In genomic region chr20:63711085-63711645, GRCh38 we compare ENCODE assay signal across 21 cellular contexts. TPM values are rescaled to one million over a fixed set of nuclear protein-coding genes. Genes with fewer than 3 reads are reported as not detected.
DNase-seq lines count a peak whose midpoint lies in the region; ATAC-seq and TF ChIP-seq lines count a peak whose summit lies in the region.
"Had no signal": no experiment of that assay in that cellular context is flagged by ENCODE, and none has a peak within 500 bp of the region (broad histone marks: within the 10 kb centered on the region; RNA-seq: fewer than 3 reads in every experiment).

No MANE protein-coding gene starts in this region.

- no peak overlapping the region for H3K4me3 ChIP-seq in CD4-positive, alpha-beta memory T cell (ENCODE audit: low read length in 2 of 2)
- H3K4me3 ChIP-seq: body of pancreas, colonic mucosa, left lung, stomach had no signal

- H3K9me3 Mint-ChIP-seq in T-helper 2 cell treated with Interferon-gamma antibody and Interleukin-4, amounts not matched to agents 5 μg/mL and 100 μg/mL, for 36 hours = peaks cover 14% of the 10 kb centered on the region
- peaks cover 0 to 15% (median 4%) of the 10 kb centered on the region in 8 donors for H3K9me3 Mint-ChIP-seq in CD4-positive, alpha-beta memory T cell
- H3K9me3 Mint-ChIP-seq in activated T-helper 17 cell treated with anti-CD3 and anti-CD28 coated beads, Interleukin-2, amount 50 U/mL, for 72 hours = peaks cover 3% of the 10 kb centered on the region
- H3K9me3 Mint-ChIP-seq in neural crest cell = peaks cover 8% of the 10 kb centered on the region
- H3K9me3 Mint-ChIP-seq in glutamatergic neuron (ENCODE audit: unreplicated experiment) = peaks cover 5% of the 10 kb centered on the region

- H3K27ac Mint-ChIP-seq in T-helper 2 cell treated with Interferon-gamma antibody and Interleukin-4, amounts not matched to agents 5 μg/mL and 100 μg/mL, for 36 hours = no peak overlapping the region
- H3K27ac Mint-ChIP-seq in CD4-positive, alpha-beta memory T cell = peak overlapping the region in 4 of 7 donors; percentile 27 to 78 (median 60)
- H3K27ac Mint-ChIP-seq in activated T-helper 17 cell treated with anti-CD3 and anti-CD28 coated beads, Interleukin-2, amount 50 U/mL, for 72 hours = no peak overlapping the region
- no peak overlapping the region for H3K27ac Mint-ChIP-seq in neural crest cell (ENCODE audit: unreplicated experiment)
- no peak overlapping the region for H3K27ac Mint-ChIP-seq in glutamatergic neuron (ENCODE audit: unreplicated experiment)

- TF ChIP-seq CTCF in neural crest cell (conservative IDR thresholded peaks at IDR 0.05) = no peak
- no peak for TF ChIP-seq CTCF in glutamatergic neuron (IDR thresholded peaks at IDR 0.05; ENCODE audit: partially characterized antibody, unreplicated experiment)

- intact Hi-C loops in CD4-positive, alpha-beta memory T cell (cut with micrococcal nuclease) = no loop called here

- POLR2A ChIA-PET in CD4-positive, alpha-beta memory T cell (lab: Charles Lee; ENCODE audit: partially characterized antibody) = interaction anchor here (0.6 to 6.2 kb wide), 5 partner anchors 14 to 53 kb away, joined by 3 to 202 read pairs (median 7); partner anchors contain the start of genes LIME1, RTEL1 and SLC2A4RG

- no peaks in the 10 kb centered on the region for H3K27me3 ChIP-seq in CD4-positive, alpha-beta memory T cell (ENCODE audit: insufficient read depth, low read length)
- H3K27me3 ChIP-seq: body of pancreas, colonic mucosa, left lung, stomach had no signal

- H3K4me3 Mint-ChIP-seq in T-helper 2 cell treated with Interferon-gamma antibody and Interleukin-4, amounts not matched to agents 5 μg/mL and 100 μg/mL, for 36 hours = peak overlapping the region; percentile 71
- peak overlapping the region in 7 of 8 donors; percentile 46 to 79 (median 70) for H3K4me3 Mint-ChIP-seq in CD4-positive, alpha-beta memory T cell
- H3K4me3 Mint-ChIP-seq in activated T-helper 17 cell treated with anti-CD3 and anti-CD28 coated beads, Interleukin-2, amount 50 U/mL, for 72 hours = peak overlapping the region; percentile 61
- H3K4me3 Mint-ChIP-seq in neural crest cell (peak overlapping the region; percentile 88), glutamatergic neuron (ENCODE audit: unreplicated experiment) (no peak overlapping the region)
- H3K4me3 Mint-ChIP-seq: activated naive CD4-positive, alpha-beta T cell treated with anti-CD3 and anti-CD28 coated beads for 36 hours had no signal

- peaks cover 27% of the 10 kb centered on the region for H3K36me3 ChIP-seq in CD4-positive, alpha-beta memory T cell (ENCODE audit: insufficient read depth, low read length)
- H3K36me3 ChIP-seq: colonic mucosa had no signal

- no peak for DNase-seq in T-helper 2 cell treated with Interferon-gamma antibody and Interleukin-4, amounts not matched to agents 5 μg/mL and 100 μg/mL, for 36 hours (ENCODE audit: low spot score)
- DNase-seq in T-helper 2 cell = no peak
- DNase-seq in CD4-positive, alpha-beta memory T cell = no peak
- DNase-seq in neural crest cell (ENCODE audit: low read depth, low spot score) = no peak
- DNase-seq in glutamatergic neuron = no peak
- DNase-seq in GOT3 (lab: John Stamatoyannopoulos, UW) = no peak
- DNase-seq: 8988T; activated naive CD4-positive, alpha-beta T cell treated with anti-CD3 and anti-CD28 coated beads for 36 hours; body of pancreas; colonic mucosa; NCI-H1436; NCI-H2171; NCI-H526; Right ventricle myocardium superior; stomach had no signal

- CTCF ChIA-PET in CD4-positive, alpha-beta memory T cell (lab: Charles Lee; ENCODE audit: partially characterized antibody) = interaction anchor here (1.6 kb wide), 1 partner anchor 75 kb away, joined by 4 read pairs; no protein-coding TSS in a partner anchor

- H3K9me3 ChIP-seq in CD4-positive, alpha-beta memory T cell (ENCODE audit: control insufficient read depth in 1 of 2, low read length in 2 of 2) = no peaks in the 10 kb centered on the region
- H3K9me3 ChIP-seq: body of pancreas, colonic mucosa had no signal

- peaks cover 54% of the 10 kb centered on the region for H3K4me1 ChIP-seq in CD4-positive, alpha-beta memory T cell (ENCODE audit: insufficient read depth, low read length)

- no peaks in the 10 kb centered on the region for H3K27me3 Mint-ChIP-seq in T-helper 2 cell treated with Interferon-gamma antibody and Interleukin-4, amounts not matched to agents 5 μg/mL and 100 μg/mL, for 36 hours (ENCODE audit: low read depth)
- no peaks in the 10 kb centered on the region for H3K27me3 Mint-ChIP-seq in CD4-positive, alpha-beta memory T cell
- no peaks in the 10 kb centered on the region for H3K27me3 Mint-ChIP-seq in activated T-helper 17 cell treated with anti-CD3 and anti-CD28 coated beads, Interleukin-2, amount 50 U/mL, for 72 hours
- H3K27me3 Mint-ChIP-seq in neural crest cell (ENCODE audit: low read depth) (no peaks in the 10 kb centered on the region), glutamatergic neuron (ENCODE audit: unreplicated experiment) (peaks cover 6% of the 10 kb centered on the region)

- H3K27ac ChIP-seq in CD4-positive, alpha-beta memory T cell (ENCODE audit: low read depth, low read length) = no peak overlapping the region
- H3K27ac ChIP-seq: body of pancreas, colonic mucosa, left lung, parathyroid adenoma, stomach had no signal

- H3K4me1 Mint-ChIP-seq in T-helper 2 cell treated with Interferon-gamma antibody and Interleukin-4, amounts not matched to agents 5 μg/mL and 100 μg/mL, for 36 hours (ENCODE audit: low read depth) = peaks cover 28% of the 10 kb centered on the region
- peaks cover 27 to 60% (median 46%) of the 10 kb centered on the region in 4 donors for H3K4me1 Mint-ChIP-seq in CD4-positive, alpha-beta memory T cell
- H3K4me1 Mint-ChIP-seq in activated T-helper 17 cell treated with anti-CD3 and anti-CD28 coated beads, Interleukin-2, amount 50 U/mL, for 72 hours = peaks cover 27% of the 10 kb centered on the region
- peaks cover 24% of the 10 kb centered on the region for H3K4me1 Mint-ChIP-seq in neural crest cell
- peaks cover 16% of the 10 kb centered on the region for H3K4me1 Mint-ChIP-seq in glutamatergic neuron (ENCODE audit: low read depth, unreplicated experiment)

- peaks cover 74% of the 10 kb centered on the region for H3K36me3 Mint-ChIP-seq in T-helper 2 cell treated with Interferon-gamma antibody and Interleukin-4, amounts not matched to agents 5 μg/mL and 100 μg/mL, for 36 hours (ENCODE audit: low read depth)
- H3K36me3 Mint-ChIP-seq in CD4-positive, alpha-beta memory T cell = peaks cover 47 to 65% of the 10 kb centered on the region in 2 donors
- peaks cover 84% of the 10 kb centered on the region for H3K36me3 Mint-ChIP-seq in activated T-helper 17 cell treated with anti-CD3 and anti-CD28 coated beads, Interleukin-2, amount 50 U/mL, for 72 hours (ENCODE audit: low read depth)
- peaks cover 35% of the 10 kb centered on the region for H3K36me3 Mint-ChIP-seq in neural crest cell (ENCODE audit: low read depth)
- peaks cover 22% of the 10 kb centered on the region for H3K36me3 Mint-ChIP-seq in glutamatergic neuron (ENCODE audit: unreplicated experiment)

- ATAC-seq in activated T-helper 17 cell treated with anti-CD3 and anti-CD28 coated beads, Interleukin-2, amount 50 U/mL, for 72 hours (replicated peaks) = no peak
- ATAC-seq in GM21528 (IDR thresholded peaks at IDR 0.05; ENCODE audit: low FRiP score, unreplicated experiment) = no peak
- ATAC-seq: body of pancreas, left lung had no signal

RNA-seq across cellular contexts. Expression of gene ZGPAT, which starts 3.3 kb away (rescaled TPM):
- 10 to 100 TPM; 51.8 to 55.3 TPM for total RNA-seq in CD4-positive, alpha-beta memory T cell
- 10 to 100 TPM; 34.6 to 69.5 TPM for polyA plus RNA-seq in CD4-positive, alpha-beta memory T cell
- total RNA-seq in activated T-helper 17 cell treated with anti-CD3 and anti-CD28 coated beads, Interleukin-2, amount 50 U/mL, for 72 hours = 10 to 100 TPM; 18.3 to 24.7 TPM
- total RNA-seq in neural crest cell (31.3 and 32.1 TPM in 2 replicates), glutamatergic neuron (ENCODE audit: unreplicated experiment) (41.5 TPM)

RNA-seq across cellular contexts. Expression of gene ARFRP1, which starts 3.4 kb away (rescaled TPM):
- 10 to 100 TPM; 85.6 to 92.0 TPM for total RNA-seq in CD4-positive, alpha-beta memory T cell
- polyA plus RNA-seq in CD4-positive, alpha-beta memory T cell = 10 to 100 TPM; 65.5 to 66.3 TPM
- 10 to 100 TPM; 43.8 to 55.8 TPM for total RNA-seq in activated T-helper 17 cell treated with anti-CD3 and anti-CD28 coated beads, Interleukin-2, amount 50 U/mL, for 72 hours
- 41.0 and 42.1 TPM in 2 replicates for total RNA-seq in neural crest cell
- total RNA-seq in glutamatergic neuron (ENCODE audit: unreplicated experiment) = 51.9 TPM

RNA-seq across cellular contexts. Expression of gene TNFRSF6B, which starts 14.7 kb away (rescaled TPM):
- not detected for total RNA-seq in CD4-positive, alpha-beta memory T cell
- polyA plus RNA-seq in CD4-positive, alpha-beta memory T cell = not detected
- total RNA-seq in activated T-helper 17 cell treated with anti-CD3 and anti-CD28 coated beads, Interleukin-2, amount 50 U/mL, for 72 hours = not detected
- total RNA-seq in neural crest cell (not detected in 2 replicates), glutamatergic neuron (ENCODE audit: unreplicated experiment) (not detected)
- total RNA-seq: activated naive CD4-positive, alpha-beta T cell treated with anti-CD3 and anti-CD28 coated beads for 36 hours; mononuclear cell; T-helper 1 cell treated with Interleukin-12 subunit alpha and Interleukin-12 subunit beta and Interleukin-4 antibody, amounts not matched to agents 30 ng/mL and 1 ng/mL, for 36 hours had no signal

RNA-seq across cellular contexts. Expression of gene LIME1, which starts 25.3 kb away (rescaled TPM):
- 100 to 1,000 TPM; 162 to 169 TPM for total RNA-seq in CD4-positive, alpha-beta memory T cell
- polyA plus RNA-seq in CD4-positive, alpha-beta memory T cell = 100 to 1,000 TPM; 297 to 324 TPM
- total RNA-seq in activated T-helper 17 cell treated with anti-CD3 and anti-CD28 coated beads, Interleukin-2, amount 50 U/mL, for 72 hours = 10 to 100 TPM in 1 of 2 donors, 1 to 10 TPM in 1; 9.8 to 24.8 TPM
- total RNA-seq in neural crest cell = 16.5 and 17.6 TPM in 2 replicates
- total RNA-seq in glutamatergic neuron (ENCODE audit: unreplicated experiment) = 16.6 TPM

RNA-seq across cellular contexts. Expression of gene SLC2A4RG, which starts 28.4 kb away (rescaled TPM):
- 100 to 1,000 TPM; 121 to 124 TPM for total RNA-seq in CD4-positive, alpha-beta memory T cell
- polyA plus RNA-seq in CD4-positive, alpha-beta memory T cell = 1 to 10 TPM; 2.2 to 7.6 TPM
- 10 to 100 TPM; 30.5 to 35.1 TPM for total RNA-seq in activated T-helper 17 cell treated with anti-CD3 and anti-CD28 coated beads, Interleukin-2, amount 50 U/mL, for 72 hours
- 73.3 and 79.1 TPM in 2 replicates for total RNA-seq in neural crest cell
- total RNA-seq in glutamatergic neuron (ENCODE audit: unreplicated experiment) = 47.9 TPM

Comparison
In these comparisons a context has a peak if more than half of its experiments do, and no peak if none do; other contexts are left out.
1. H3K27ac Mint-ChIP-seq: peak in CD4-positive, alpha-beta memory T cell (4 of 7); none in T-helper 2 cell treated with Interferon-gamma antibody and Interleukin-4, amounts not matched to agents 5 μg/mL and 100 μg/mL, for 36 hours (single experiment), activated T-helper 17 cell treated with anti-CD3 and anti-CD28 coated beads, Interleukin-2, amount 50 U/mL, for 72 hours (single experiment), neural crest cell (single experiment) and glutamatergic neuron (single experiment).